8 cellular contexts compared by ENCODE assay signal in genomic region chr5:128213340-128213739, GRCh38.
A peak's percentile ranks its signal among the peaks of the same experiment; 100 is the strongest.
DNase-seq lines count a peak whose midpoint lies in the region; ATAC-seq and TF ChIP-seq lines count a peak whose summit lies in the region.

No MANE protein-coding gene starts in this region.

- no peak overlapping the region for H3K27ac Mint-ChIP-seq in progenitor cell of endocrine pancreas

- no peak overlapping the region for H3K4me3 Mint-ChIP-seq in progenitor cell of endocrine pancreas (ENCODE audit: low read depth)

- peaks cover 5% of the 10 kb centered on the region for H3K4me1 ChIP-seq in cardiac muscle cell (ENCODE audit: low read depth)

- no peaks in the 10 kb centered on the region for H3K36me3 ChIP-seq in cardiac muscle cell

- no peaks in the 10 kb centered on the region for H3K9me3 Mint-ChIP-seq in progenitor cell of endocrine pancreas (ENCODE audit: low read depth)

- H3K4me1 Mint-ChIP-seq in progenitor cell of endocrine pancreas (ENCODE audit: low read depth): peaks cover 2% of the 10 kb centered on the region

- H3K27me3 Mint-ChIP-seq in progenitor cell of endocrine pancreas: peaks cover 6% of the 10 kb centered on the region

- DNase-seq in cardiac muscle cell (ENCODE audit: low read depth in 1 of 2, low spot score in 1 of 2) (peak; percentile 73 to 86), cardiac septum (ENCODE audit: low spot score) (no peak), HFF-Myc (ENCODE audit: extremely low read depth, low read depth) (peak; percentile 56), NCI-H2196 (lab: John Stamatoyannopoulos, UW; ENCODE audit: unreplicated experiment) (peak; percentile 59), foreskin fibroblast (peak; percentile 60 to 86), progenitor cell of endocrine pancreas (ENCODE audit: low spot score, unreplicated experiment) (peak; percentile 31)
- peak; percentile 9 to 11 for DNase-seq in activated CD4-positive, alpha-beta T cell treated with anti-CD3 and anti-CD28 coated beads, Interleukin-2, amount 50 U/mL, for 4 hours

- intact Hi-C loops in cardiac septum (cut with DNase I): loop anchor here (1.0 to 10.0 kb wide), 3 partner anchors 285 to 629 kb away; no protein-coding TSS in a partner anchor

- H3K4me3 ChIP-seq in cardiac muscle cell (no peak overlapping the region), HFF-Myc (replicated peaks; ENCODE audit: low read depth, low read length) (no peak overlapping the region), foreskin fibroblast (ENCODE audit: low read depth in 1 of 2, low read length in 2 of 2) (no peak overlapping the region)

- H3K36me3 Mint-ChIP-seq in progenitor cell of endocrine pancreas (ENCODE audit: insufficient read depth): no peaks in the 10 kb centered on the region

- TF ChIP-seq CTCF in cardiac muscle cell (IDR thresholded peaks at IDR 0.05; ENCODE audit: low read depth, low read length) (peak; percentile 75), HFF-Myc (IDR thresholded peaks at IDR 0.05; ENCODE audit: low read depth, low read length, missing control alignments) (peak; percentile 68), foreskin fibroblast (IDR thresholded peaks at IDR 0.05; ENCODE audit: low read depth, low read length) (peak; percentile 63), progenitor cell of endocrine pancreas (IDR thresholded peaks at IDR 0.05; ENCODE audit: unreplicated experiment) (peak; percentile 92)

- ATAC-seq in GM19023 (IDR thresholded peaks at IDR 0.05; ENCODE audit: unreplicated experiment): no peak

- H3K27ac ChIP-seq in cardiac muscle cell: no peak overlapping the region

- no peaks in the 10 kb centered on the region for H3K9me3 ChIP-seq in cardiac muscle cell (ENCODE audit: low read depth)

- no peaks in the 10 kb centered on the region for H3K27me3 ChIP-seq in cardiac muscle cell
